ENCODE assay signal across 1 cellular context in the genomic region with DNA sequence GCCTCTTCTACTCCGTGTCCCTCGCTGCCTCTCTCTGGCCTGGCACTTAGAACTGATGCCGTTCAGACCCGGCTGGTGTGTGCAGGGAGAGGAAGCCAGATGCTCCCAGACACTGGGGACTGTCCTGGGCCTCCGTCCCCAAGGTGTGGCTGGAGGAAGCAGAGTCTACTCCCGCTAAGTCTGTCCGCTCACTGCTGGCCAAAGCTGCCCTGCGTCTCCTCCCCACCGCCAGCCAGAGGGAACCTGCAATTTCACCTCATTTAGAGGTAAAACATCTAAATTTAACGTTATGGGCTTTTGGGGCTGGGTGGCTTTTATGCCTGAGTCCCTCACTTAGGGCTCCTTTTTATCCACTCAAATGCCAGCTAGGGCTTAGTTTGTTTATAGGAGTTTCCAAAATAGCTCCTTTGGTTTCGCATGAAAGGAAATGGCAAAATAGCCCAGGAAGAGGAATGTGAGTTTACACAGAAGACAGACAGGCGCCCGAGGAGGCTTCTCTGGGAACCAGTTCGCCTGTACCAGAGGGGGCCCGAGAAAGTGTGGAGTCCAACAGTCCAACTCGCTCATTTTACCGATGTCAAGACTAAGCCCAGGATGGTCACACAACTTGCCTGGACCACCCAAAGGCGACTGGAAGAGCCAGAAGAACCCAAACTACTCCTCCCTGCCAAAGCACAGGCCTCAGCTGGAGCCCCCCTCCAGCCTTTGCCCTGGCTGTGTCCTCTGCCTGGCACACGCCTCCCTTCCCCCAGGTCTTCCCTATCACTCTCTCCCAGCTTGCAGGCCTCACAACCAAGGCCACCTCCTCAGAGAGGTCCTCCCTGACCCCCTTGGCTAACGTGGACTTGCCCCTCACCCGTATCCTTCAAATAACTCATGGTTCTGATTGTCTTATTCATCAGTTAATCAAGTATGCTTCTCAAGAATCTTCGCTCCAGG.
TF ChIP-seq lines count a peak whose summit lies in the region.

No MANE protein-coding gene starts in this region.

TF ChIP-seq in HepG2, 621 proteins besides CTCF, POLR2A, EP300 and RAD21 (continued from another document):
- TF ChIP-seq, protein P1, sequence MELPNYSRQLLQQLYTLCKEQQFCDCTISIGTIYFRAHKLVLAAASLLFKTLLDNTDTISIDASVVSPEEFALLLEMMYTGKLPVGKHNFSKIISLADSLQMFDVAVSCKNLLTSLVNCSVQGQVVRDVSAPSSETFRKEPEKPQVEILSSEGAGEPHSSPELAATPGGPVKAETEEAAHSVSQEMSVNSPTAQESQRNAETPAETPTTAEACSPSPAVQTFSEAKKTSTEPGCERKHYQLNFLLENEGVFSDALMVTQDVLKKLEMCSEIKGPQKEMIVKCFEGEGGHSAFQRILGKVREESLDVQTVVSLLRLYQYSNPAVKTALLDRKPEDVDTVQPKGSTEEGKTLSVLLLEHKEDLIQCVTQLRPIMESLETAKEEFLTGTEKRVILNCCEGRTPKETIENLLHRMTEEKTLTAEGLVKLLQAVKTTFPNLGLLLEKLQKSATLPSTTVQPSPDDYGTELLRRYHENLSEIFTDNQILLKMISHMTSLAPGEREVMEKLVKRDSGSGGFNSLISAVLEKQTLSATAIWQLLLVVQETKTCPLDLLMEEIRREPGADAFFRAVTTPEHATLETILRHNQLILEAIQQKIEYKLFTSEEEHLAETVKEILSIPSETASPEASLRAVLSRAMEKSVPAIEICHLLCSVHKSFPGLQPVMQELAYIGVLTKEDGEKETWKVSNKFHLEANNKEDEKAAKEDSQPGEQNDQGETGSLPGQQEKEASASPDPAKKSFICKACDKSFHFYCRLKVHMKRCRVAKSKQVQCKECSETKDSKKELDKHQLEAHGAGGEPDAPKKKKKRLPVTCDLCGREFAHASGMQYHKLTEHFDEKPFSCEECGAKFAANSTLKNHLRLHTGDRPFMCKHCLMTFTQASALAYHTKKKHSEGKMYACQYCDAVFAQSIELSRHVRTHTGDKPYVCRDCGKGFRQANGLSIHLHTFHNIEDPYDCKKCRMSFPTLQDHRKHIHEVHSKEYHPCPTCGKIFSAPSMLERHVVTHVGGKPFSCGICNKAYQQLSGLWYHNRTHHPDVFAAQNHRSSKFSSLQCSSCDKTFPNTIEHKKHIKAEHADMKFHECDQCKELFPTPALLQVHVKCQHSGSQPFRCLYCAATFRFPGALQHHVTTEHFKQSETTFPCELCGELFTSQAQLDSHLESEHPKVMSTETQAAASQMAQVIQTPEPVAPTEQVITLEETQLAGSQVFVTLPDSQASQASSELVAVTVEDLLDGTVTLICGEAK (IDR thresholded peaks at IDR 0.05): no peak
- TF ChIP-seq, protein P1 (CRISPR knock-in tag; IDR thresholded peaks at IDR 0.05): 0 out of 2 replicates have a peak, but pooled peaks have one; percentile 8
- TF ChIP-seq, protein P2, sequence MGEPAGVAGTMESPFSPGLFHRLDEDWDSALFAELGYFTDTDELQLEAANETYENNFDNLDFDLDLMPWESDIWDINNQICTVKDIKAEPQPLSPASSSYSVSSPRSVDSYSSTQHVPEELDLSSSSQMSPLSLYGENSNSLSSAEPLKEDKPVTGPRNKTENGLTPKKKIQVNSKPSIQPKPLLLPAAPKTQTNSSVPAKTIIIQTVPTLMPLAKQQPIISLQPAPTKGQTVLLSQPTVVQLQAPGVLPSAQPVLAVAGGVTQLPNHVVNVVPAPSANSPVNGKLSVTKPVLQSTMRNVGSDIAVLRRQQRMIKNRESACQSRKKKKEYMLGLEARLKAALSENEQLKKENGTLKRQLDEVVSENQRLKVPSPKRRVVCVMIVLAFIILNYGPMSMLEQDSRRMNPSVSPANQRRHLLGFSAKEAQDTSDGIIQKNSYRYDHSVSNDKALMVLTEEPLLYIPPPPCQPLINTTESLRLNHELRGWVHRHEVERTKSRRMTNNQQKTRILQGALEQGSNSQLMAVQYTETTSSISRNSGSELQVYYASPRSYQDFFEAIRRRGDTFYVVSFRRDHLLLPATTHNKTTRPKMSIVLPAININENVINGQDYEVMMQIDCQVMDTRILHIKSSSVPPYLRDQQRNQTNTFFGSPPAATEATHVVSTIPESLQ (CRISPR knock-in tag; conservative IDR thresholded peaks at IDR 0.05): no peak
- TF ChIP-seq ZNF343 (CRISPR knock-in tag; IDR thresholded peaks at IDR 0.05) (0 out of 2 replicates have a peak, but pooled peaks have one; percentile 68), ZFYVE20 (CRISPR knock-in tag; IDR thresholded peaks at IDR 0.05; ENCODE audit: borderline replicate concordance, low read depth) (0 out of 2 replicates have a peak, but pooled peaks have one; percentile 13), MED1 (CRISPR knock-in tag; IDR thresholded peaks at IDR 0.05) (0 out of 2 replicates have a peak, but pooled peaks have one; percentile 15), ZNF572 (CRISPR knock-in tag; IDR thresholded peaks at IDR 0.05) (no peak), ZIK1 (CRISPR knock-in tag; IDR thresholded peaks at IDR 0.05; ENCODE audit: borderline replicate concordance, low read depth) (no peak), PTBP1 (IDR thresholded peaks at IDR 0.05; ENCODE audit: low read depth, low read length, poor library complexity, severe bottlenecking) (no peak), MIER3 (CRISPR knock-in tag; IDR thresholded peaks at IDR 0.05; ENCODE audit: borderline replicate concordance) (no peak)
- TF ChIP-seq, protein P3, sequence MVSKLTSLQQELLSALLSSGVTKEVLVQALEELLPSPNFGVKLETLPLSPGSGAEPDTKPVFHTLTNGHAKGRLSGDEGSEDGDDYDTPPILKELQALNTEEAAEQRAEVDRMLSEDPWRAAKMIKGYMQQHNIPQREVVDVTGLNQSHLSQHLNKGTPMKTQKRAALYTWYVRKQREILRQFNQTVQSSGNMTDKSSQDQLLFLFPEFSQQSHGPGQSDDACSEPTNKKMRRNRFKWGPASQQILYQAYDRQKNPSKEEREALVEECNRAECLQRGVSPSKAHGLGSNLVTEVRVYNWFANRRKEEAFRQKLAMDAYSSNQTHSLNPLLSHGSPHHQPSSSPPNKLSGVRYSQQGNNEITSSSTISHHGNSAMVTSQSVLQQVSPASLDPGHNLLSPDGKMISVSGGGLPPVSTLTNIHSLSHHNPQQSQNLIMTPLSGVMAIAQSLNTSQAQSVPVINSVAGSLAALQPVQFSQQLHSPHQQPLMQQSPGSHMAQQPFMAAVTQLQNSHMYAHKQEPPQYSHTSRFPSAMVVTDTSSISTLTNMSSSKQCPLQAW (CRISPR knock-in tag; IDR thresholded peaks at IDR 0.05): peak; percentile 40; the same call in 1 of the 2 replicates
- TF ChIP-seq, protein P4, sequence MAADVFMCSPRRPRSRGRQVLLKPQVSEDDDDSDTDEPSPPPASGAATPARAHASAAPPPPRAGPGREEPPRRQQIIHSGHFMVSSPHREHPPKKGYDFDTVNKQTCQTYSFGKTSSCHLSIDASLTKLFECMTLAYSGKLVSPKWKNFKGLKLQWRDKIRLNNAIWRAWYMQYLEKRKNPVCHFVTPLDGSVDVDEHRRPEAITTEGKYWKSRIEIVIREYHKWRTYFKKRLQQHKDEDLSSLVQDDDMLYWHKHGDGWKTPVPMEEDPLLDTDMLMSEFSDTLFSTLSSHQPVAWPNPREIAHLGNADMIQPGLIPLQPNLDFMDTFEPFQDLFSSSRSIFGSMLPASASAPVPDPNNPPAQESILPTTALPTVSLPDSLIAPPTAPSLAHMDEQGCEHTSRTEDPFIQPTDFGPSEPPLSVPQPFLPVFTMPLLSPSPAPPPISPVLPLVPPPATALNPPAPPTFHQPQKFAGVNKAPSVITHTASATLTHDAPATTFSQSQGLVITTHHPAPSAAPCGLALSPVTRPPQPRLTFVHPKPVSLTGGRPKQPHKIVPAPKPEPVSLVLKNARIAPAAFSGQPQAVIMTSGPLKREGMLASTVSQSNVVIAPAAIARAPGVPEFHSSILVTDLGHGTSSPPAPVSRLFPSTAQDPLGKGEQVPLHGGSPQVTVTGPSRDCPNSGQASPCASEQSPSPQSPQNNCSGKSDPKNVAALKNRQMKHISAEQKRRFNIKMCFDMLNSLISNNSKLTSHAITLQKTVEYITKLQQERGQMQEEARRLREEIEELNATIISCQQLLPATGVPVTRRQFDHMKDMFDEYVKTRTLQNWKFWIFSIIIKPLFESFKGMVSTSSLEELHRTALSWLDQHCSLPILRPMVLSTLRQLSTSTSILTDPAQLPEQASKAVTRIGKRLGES (CRISPR knock-in tag; IDR thresholded peaks at IDR 0.05; ENCODE audit: borderline replicate concordance): no peak
- TF ChIP-seq, protein P5, sequence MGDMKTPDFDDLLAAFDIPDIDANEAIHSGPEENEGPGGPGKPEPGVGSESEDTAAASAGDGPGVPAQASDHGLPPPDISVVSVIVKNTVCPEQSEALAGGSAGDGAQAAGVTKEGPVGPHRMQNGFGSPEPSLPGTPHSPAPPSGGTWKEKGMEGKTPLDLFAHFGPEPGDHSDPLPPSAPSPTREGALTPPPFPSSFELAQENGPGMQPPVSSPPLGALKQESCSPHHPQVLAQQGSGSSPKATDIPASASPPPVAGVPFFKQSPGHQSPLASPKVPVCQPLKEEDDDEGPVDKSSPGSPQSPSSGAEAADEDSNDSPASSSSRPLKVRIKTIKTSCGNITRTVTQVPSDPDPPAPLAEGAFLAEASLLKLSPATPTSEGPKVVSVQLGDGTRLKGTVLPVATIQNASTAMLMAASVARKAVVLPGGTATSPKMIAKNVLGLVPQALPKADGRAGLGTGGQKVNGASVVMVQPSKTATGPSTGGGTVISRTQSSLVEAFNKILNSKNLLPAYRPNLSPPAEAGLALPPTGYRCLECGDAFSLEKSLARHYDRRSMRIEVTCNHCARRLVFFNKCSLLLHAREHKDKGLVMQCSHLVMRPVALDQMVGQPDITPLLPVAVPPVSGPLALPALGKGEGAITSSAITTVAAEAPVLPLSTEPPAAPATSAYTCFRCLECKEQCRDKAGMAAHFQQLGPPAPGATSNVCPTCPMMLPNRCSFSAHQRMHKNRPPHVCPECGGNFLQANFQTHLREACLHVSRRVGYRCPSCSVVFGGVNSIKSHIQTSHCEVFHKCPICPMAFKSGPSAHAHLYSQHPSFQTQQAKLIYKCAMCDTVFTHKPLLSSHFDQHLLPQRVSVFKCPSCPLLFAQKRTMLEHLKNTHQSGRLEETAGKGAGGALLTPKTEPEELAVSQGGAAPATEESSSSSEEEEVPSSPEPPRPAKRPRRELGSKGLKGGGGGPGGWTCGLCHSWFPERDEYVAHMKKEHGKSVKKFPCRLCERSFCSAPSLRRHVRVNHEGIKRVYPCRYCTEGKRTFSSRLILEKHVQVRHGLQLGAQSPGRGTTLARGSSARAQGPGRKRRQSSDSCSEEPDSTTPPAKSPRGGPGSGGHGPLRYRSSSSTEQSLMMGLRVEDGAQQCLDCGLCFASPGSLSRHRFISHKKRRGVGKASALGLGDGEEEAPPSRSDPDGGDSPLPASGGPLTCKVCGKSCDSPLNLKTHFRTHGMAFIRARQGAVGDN (CRISPR knock-in tag; IDR thresholded peaks at IDR 0.05): 0 out of 2 replicates have a peak, but pooled peaks have one; percentile 14
- TF ChIP-seq, protein P6, sequence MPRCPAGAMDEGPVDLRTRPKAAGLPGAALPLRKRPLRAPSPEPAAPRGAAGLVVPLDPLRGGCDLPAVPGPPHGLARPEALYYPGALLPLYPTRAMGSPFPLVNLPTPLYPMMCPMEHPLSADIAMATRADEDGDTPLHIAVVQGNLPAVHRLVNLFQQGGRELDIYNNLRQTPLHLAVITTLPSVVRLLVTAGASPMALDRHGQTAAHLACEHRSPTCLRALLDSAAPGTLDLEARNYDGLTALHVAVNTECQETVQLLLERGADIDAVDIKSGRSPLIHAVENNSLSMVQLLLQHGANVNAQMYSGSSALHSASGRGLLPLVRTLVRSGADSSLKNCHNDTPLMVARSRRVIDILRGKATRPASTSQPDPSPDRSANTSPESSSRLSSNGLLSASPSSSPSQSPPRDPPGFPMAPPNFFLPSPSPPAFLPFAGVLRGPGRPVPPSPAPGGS (CRISPR knock-in tag; IDR thresholded peaks at IDR 0.05): 0 out of 2 replicates have a peak, but pooled peaks have one; percentile 61
